Comparison of ENCODE assay signal across 1 cellular context in the genomic region with DNA sequence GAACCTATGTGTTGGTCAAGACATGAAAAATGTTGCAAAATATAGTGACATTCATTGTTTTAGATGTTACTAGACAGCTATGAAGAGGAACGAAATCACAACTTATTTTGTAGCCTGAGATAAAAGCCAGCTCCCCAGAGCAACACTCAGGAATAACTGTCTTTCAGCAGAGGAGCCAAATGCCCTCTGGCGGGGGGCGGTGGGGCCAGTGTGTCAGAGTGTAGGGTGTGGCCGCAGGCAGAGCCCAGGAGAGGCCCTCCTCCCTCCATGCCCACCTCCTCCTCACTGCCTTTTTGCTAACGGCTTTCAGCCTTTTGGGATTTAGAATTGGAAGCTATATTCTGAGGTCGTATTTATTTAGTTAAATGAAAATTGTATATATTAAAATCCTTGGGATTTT.
TF ChIP-seq lines count a peak whose summit lies in the region.

No MANE protein-coding gene starts in this region.

TF ChIP-seq in HepG2, 621 proteins besides CTCF, POLR2A, EP300 and RAD21 (continued from another document):
- TF ChIP-seq, protein P1, sequence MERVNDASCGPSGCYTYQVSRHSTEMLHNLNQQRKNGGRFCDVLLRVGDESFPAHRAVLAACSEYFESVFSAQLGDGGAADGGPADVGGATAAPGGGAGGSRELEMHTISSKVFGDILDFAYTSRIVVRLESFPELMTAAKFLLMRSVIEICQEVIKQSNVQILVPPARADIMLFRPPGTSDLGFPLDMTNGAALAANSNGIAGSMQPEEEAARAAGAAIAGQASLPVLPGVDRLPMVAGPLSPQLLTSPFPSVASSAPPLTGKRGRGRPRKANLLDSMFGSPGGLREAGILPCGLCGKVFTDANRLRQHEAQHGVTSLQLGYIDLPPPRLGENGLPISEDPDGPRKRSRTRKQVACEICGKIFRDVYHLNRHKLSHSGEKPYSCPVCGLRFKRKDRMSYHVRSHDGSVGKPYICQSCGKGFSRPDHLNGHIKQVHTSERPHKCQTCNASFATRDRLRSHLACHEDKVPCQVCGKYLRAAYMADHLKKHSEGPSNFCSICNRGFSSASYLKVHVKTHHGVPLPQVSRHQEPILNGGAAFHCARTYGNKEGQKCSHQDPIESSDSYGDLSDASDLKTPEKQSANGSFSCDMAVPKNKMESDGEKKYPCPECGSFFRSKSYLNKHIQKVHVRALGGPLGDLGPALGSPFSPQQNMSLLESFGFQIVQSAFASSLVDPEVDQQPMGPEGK (CRISPR knock-in tag; IDR thresholded peaks at IDR 0.05): 0 out of 2 replicates have a peak, but pooled peaks have one; percentile 30
- peak; percentile 39; the same call in 1 of the 2 replicates for TF ChIP-seq STAG1 (CRISPR knock-in tag; IDR thresholded peaks at IDR 0.05)
- TF ChIP-seq, protein P2, sequence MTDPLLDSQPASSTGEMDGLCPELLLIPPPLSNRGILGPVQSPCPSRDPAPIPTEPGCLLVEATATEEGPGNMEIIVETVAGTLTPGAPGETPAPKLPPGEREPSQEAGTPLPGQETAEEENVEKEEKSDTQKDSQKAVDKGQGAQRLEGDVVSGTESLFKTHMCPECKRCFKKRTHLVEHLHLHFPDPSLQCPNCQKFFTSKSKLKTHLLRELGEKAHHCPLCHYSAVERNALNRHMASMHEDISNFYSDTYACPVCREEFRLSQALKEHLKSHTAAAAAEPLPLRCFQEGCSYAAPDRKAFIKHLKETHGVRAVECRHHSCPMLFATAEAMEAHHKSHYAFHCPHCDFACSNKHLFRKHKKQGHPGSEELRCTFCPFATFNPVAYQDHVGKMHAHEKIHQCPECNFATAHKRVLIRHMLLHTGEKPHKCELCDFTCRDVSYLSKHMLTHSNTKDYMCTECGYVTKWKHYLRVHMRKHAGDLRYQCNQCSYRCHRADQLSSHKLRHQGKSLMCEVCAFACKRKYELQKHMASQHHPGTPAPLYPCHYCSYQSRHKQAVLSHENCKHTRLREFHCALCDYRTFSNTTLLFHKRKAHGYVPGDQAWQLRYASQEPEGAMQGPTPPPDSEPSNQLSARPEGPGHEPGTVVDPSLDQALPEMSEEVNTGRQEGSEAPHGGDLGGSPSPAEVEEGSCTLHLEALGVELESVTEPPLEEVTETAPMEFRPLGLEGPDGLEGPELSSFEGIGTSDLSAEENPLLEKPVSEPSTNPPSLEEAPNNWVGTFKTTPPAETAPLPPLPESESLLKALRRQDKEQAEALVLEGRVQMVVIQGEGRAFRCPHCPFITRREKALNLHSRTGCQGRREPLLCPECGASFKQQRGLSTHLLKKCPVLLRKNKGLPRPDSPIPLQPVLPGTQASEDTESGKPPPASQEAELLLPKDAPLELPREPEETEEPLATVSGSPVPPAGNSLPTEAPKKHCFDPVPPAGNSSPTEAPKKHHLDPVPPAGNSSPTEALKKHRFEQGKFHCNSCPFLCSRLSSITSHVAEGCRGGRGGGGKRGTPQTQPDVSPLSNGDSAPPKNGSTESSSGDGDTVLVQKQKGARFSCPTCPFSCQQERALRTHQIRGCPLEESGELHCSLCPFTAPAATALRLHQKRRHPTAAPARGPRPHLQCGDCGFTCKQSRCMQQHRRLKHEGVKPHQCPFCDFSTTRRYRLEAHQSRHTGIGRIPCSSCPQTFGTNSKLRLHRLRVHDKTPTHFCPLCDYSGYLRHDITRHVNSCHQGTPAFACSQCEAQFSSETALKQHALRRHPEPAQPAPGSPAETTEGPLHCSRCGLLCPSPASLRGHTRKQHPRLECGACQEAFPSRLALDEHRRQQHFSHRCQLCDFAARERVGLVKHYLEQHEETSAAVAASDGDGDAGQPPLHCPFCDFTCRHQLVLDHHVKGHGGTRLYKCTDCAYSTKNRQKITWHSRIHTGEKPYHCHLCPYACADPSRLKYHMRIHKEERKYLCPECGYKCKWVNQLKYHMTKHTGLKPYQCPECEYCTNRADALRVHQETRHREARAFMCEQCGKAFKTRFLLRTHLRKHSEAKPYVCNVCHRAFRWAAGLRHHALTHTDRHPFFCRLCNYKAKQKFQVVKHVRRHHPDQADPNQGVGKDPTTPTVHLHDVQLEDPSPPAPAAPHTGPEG (CRISPR knock-in tag; IDR thresholded peaks at IDR 0.05): no peak
